Comparison of ENCODE assay signal across 24 cellular contexts in genomic region chrY:19578281-19578874, GRCh38.
"Had no signal": no experiment of that assay in that cellular context is flagged by ENCODE, and none has a peak within 500 bp of the region (broad histone marks: within the 10 kb centered on the region; RNA-seq: fewer than 3 reads in every experiment).

No MANE protein-coding gene starts in this region.

- H3K9me3 ChIP-seq: esophagus muscularis mucosa, thyroid gland had no signal

- H3K36me3 ChIP-seq: esophagus muscularis mucosa, thyroid gland had no signal

- H3K27ac ChIP-seq: esophagus muscularis mucosa, foreskin keratinocyte, thyroid gland had no signal

- DNase-seq: activated CD4-positive, alpha-beta T cell treated with anti-CD3 and anti-CD28 coated beads, Interleukin-2, amount 50 U/mL, for 1 hour; activated CD8-positive, alpha-beta memory T cell treated with anti-CD3 and anti-CD28 coated beads, Interleukin-2, amount 50 U/mL, for 4 hours; activated effector memory CD4-positive, alpha-beta T cell treated with Interleukin-2 at 50 U/mL for 16 hours; activated naive CD4-positive, alpha-beta T cell treated with anti-CD3 and anti-CD28 coated beads, Interleukin-2, amount 10 ng/mL, durations not matched to agents 7 days and 5 days; activated naive CD8-positive, alpha-beta T cell treated with anti-CD3 and anti-CD28 coated beads, Interleukin-2, amount 50 U/mL, for 24 hours; activated T-cell treated with anti-CD3 and anti-CD28 coated beads, Interleukin-2, amount 50 U/mL, for 48 hours; aorta; cerebellar nuclear complex; effector memory CD4-positive, alpha-beta T cell; foreskin keratinocyte; head of caudate nucleus; mammary epithelial cell; nephron progenitor cell; nucleus accumbens; posterior cingulate gyrus; retina; stimulated activated CD4-positive, alpha-beta T cell treated with anti-CD3 and anti-CD28 coated beads, Interleukin-12 subunit alpha, Interleukin-12 subunit beta, amount 100 ng/mL, for 4 hours; stimulated activated CD4-positive, alpha-beta T cell treated with anti-CD3 and anti-CD28 coated beads, Interleukin-1b, Interleukin-23, amount 100 ng/mL, for 48 hours; stimulated activated CD8-positive, alpha-beta memory T cell treated with anti-CD3 and anti-CD28 coated beads, Interleukin-4, amount 100 ng/mL, for 48 hours; stimulated activated naive CD4-positive, alpha-beta T cell; T-cell; T-helper 9 cell; thyroid gland had no signal

- H3K27me3 ChIP-seq: esophagus muscularis mucosa, foreskin keratinocyte, thyroid gland had no signal

- H3K4me3 ChIP-seq: esophagus muscularis mucosa, thyroid gland had no signal

- H3K4me1 ChIP-seq: esophagus muscularis mucosa, foreskin keratinocyte, thyroid gland had no signal

- ATAC-seq: activated naive CD8-positive, alpha-beta T cell treated with anti-CD3 and anti-CD28 coated beads, Interleukin-2, amount 50 U/mL, for 24 hours; foreskin keratinocyte; T-cell had no signal
